22 cellular contexts compared by ENCODE assay signal in the genomic region with DNA sequence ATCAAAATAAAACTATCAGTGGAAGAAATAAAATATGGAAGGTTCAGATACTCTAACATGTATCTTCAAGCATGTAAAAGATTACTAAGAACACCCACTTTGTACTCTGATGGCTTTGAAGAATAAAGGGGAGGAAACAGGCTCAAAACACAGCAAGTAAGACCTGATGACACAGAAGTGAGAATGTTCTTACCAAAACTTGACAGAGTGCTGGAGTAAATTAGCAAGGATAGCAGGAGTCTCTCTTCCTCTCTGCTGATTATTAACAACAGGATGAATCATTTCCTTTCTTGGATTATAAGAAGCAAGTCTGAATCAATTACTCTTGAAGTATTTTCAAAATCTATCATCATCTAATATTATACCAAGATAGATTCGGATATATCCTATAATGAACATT. TPM values are rescaled to one million over a fixed set of nuclear protein-coding genes. Genes with fewer than 3 reads are reported as not detected.
DNase-seq lines count a peak whose midpoint lies in the region; ATAC-seq and TF ChIP-seq lines count a peak whose summit lies in the region.
"Had no signal": no experiment of that assay in that cellular context is flagged by ENCODE, and none has a peak within 500 bp of the region (broad histone marks: within the 10 kb centered on the region; RNA-seq: fewer than 3 reads in every experiment).

No MANE protein-coding gene starts in this region.

- H2BK20ac ChIP-seq in IMR-90 (ENCODE audit: low read depth, low read length): no peak overlapping the region

- no peak overlapping the region for H3K56ac ChIP-seq in IMR-90 (ENCODE audit: extremely low read depth, insufficient read depth, low read length)

- H2AK9ac ChIP-seq in IMR-90 (replicated peaks; ENCODE audit: low read depth, low read length, poor library complexity): no peak overlapping the region

- TF ChIP-seq RAD21 in IMR-90 (IDR thresholded peaks at IDR 0.05; ENCODE audit: low read length): no peak

- no peak overlapping the region for H3K4me2 ChIP-seq in IMR-90 (ENCODE audit: low read depth, low read length)

- H4K91ac ChIP-seq in IMR-90 (ENCODE audit: insufficient read depth, low read depth, low read length): no peak overlapping the region

- H3K4me3 ChIP-seq in A673 (ENCODE audit: low read depth, low read length, poor library complexity, severe bottlenecking) (no peak overlapping the region), IMR-90 (ENCODE audit: insufficient read depth, low read depth, low read length) (no peak overlapping the region), aorta (ENCODE audit: low read length in 2 of 2) (no peak overlapping the region)
- H3K4me3 ChIP-seq: lung, testis had no signal

- H3K27me3 ChIP-seq in A673 (replicated peaks; ENCODE audit: insufficient read depth, low read depth, low read length, poor library complexity) (no peaks in the 10 kb centered on the region), IMR-90 (ENCODE audit: control insufficient read depth, insufficient read depth, low read length) (no peaks in the 10 kb centered on the region), aorta (ENCODE audit: control insufficient read depth in 1 of 2, insufficient read depth in 2 of 2, low read length in 1 of 2) (no peaks in the 10 kb centered on the region)
- H3K27me3 ChIP-seq: testis had no signal

- H2BK5ac ChIP-seq in IMR-90 (ENCODE audit: low read depth, low read length, poor library complexity, severe bottlenecking): no peak overlapping the region

- H2AK5ac ChIP-seq in IMR-90 (ENCODE audit: low read depth, low read length): no peak overlapping the region

- no peak overlapping the region for H3K18ac ChIP-seq in IMR-90 (ENCODE audit: low read depth, low read length)

- H3K27ac ChIP-seq in A673 (ENCODE audit: low read depth, low read length, poor library complexity, severe bottlenecking) (peak overlapping the region; percentile 69), IMR-90 (ENCODE audit: insufficient read depth, low read length) (no peak overlapping the region), aorta (ENCODE audit: low read depth in 1 of 2, low read length in 2 of 2) (no peak overlapping the region)
- H3K27ac ChIP-seq: testis had no signal

- no peak overlapping the region for H3K4ac ChIP-seq in IMR-90 (ENCODE audit: low read depth, low read length)

- H3K4me1 Mint-ChIP-seq in stimulated activated naive B cell treated with anti-CD40 and anti-IgM and Interleukin-4, amounts not matched to agents 10 μg/mL and 1 μg/mL and 100 μg/mL, for 72 hours: peaks cover 4 to 9% of the 10 kb centered on the region in 2 donors

- H3K4me3 Mint-ChIP-seq in stimulated activated naive B cell treated with anti-CD40 and anti-IgM and Interleukin-4, amounts not matched to agents 10 μg/mL and 1 μg/mL and 100 μg/mL, for 72 hours: no peak overlapping the region
- H3K4me3 Mint-ChIP-seq: activated naive CD4-positive, alpha-beta T cell treated with anti-CD3 and anti-CD28 coated beads for 36 hours; CD14-positive monocyte; immature natural killer cell; naive thymus-derived CD8-positive, alpha-beta T cell had no signal

- WGBS in IMR-90 (ENCODE audit: extremely low coverage in 2 of 2, insufficient read length in 1 of 2), 2 experiments: no CpG with 5 or more reads among the region's 1 CpG
- WGBS in aorta, 2 donors: 52 to 97% methylated on average over 1 of the region's 1 CpG

- H4K20me1 ChIP-seq in IMR-90 (ENCODE audit: insufficient read depth, low read length): peaks cover 7% of the 10 kb centered on the region

- no peak overlapping the region; the same call in 1 of the 2 replicates for H3K9ac ChIP-seq in IMR-90 (ENCODE audit: low read depth, low read length)

- H3K9me3 ChIP-seq in A673 (ENCODE audit: low read depth, low read length, poor library complexity, severe bottlenecking): no peaks in the 10 kb centered on the region
- no peaks in the 10 kb centered on the region for H3K9me3 ChIP-seq in IMR-90 (ENCODE audit: control insufficient read depth, insufficient read depth, low read length)
- no peaks in the 10 kb centered on the region for H3K9me3 ChIP-seq in aorta (ENCODE audit: control insufficient read depth, low read length)
- H3K9me3 ChIP-seq: testis had no signal

- BruUV-seq in A673 (replicated peaks; lab: Mats Ljungman, UMichigan) (no TSS peak), IMR-90 (replicated peaks; lab: Mats Ljungman, UMichigan) (no TSS peak)

- H2AFZ ChIP-seq in IMR-90 (replicated peaks; ENCODE audit: low read length, poor library complexity): no peak overlapping the region

- H3K27ac Mint-ChIP-seq in stimulated activated naive B cell treated with anti-CD40 and anti-IgM and Interleukin-4, amounts not matched to agents 10 μg/mL and 1 μg/mL and 100 μg/mL, for 72 hours: no peak overlapping the region
- H3K27ac Mint-ChIP-seq: activated naive CD4-positive, alpha-beta T cell treated with anti-CD3 and anti-CD28 coated beads for 36 hours; CD14-positive monocyte; naive thymus-derived CD8-positive, alpha-beta T cell; progenitor cell of endocrine pancreas had no signal

- H3K79me1 ChIP-seq in IMR-90 (ENCODE audit: low read depth in 1 of 2, low read length in 2 of 2): peaks cover 6 to 36% of the 10 kb centered on the region in 2 experiments; a peak in 3 of 4 replicates

- peaks cover 6% of the 10 kb centered on the region; the same call in 1 of the 2 replicates for H3K9me1 ChIP-seq in IMR-90 (ENCODE audit: insufficient read depth, low read length)

- H3K36me3 ChIP-seq in A673 (ENCODE audit: insufficient read depth, low read length, poor library complexity, severe bottlenecking) (no peaks in the 10 kb centered on the region), IMR-90 (ENCODE audit: control insufficient read depth, insufficient read depth, low read length) (no peaks in the 10 kb centered on the region), aorta (ENCODE audit: control insufficient read depth in 1 of 2, insufficient read depth in 2 of 2, low read length in 1 of 2) (no peaks in the 10 kb centered on the region)

- H3K4me1 ChIP-seq in A673 (ENCODE audit: insufficient read depth, low read length, poor library complexity, severe bottlenecking) (peaks cover 58% of the 10 kb centered on the region), IMR-90 (ENCODE audit: control insufficient read depth, insufficient read depth, low read length) (peaks cover 14% of the 10 kb centered on the region), aorta (ENCODE audit: control insufficient read depth in 1 of 2, insufficient read depth in 2 of 2, low read length in 2 of 2) (peaks cover 0 to 1% of the 10 kb centered on the region in 2 donors)
- H3K4me1 ChIP-seq: testis had no signal

- CTCF ChIA-PET in A673 (lab: Charles Lee): no interaction called here
- CTCF ChIA-PET in IMR-90 (lab: Yijun Ruan, JAX): no interaction called here

- dilution Hi-C loops in IMR-90 (cut with HindIII; ENCODE audit: low sequenced_read_pairs, unreplicated experiment): no loop called here

- DNase-seq in A673 (ENCODE audit: low spot score) (peak; percentile 84), IMR-90 (peak; percentile 38), dermis blood vessel endothelial cell (peak; percentile 37), kidney tubule cell (ENCODE audit: low spot score) (peak; percentile 80), aorta (no peak), NCI-H446 (lab: John Stamatoyannopoulos, UW) (no peak), GF-D8 (lab: John Stamatoyannopoulos, UW) (no peak)
- DNase-seq in stimulated activated naive B cell treated with anti-CD40 and anti-IgM and Interleukin-4, amounts not matched to agents 10 μg/mL and 1 μg/mL and 100 μg/mL, for 72 hours: no peak
- DNase-seq: activated naive CD4-positive, alpha-beta T cell treated with anti-CD3 and anti-CD28 coated beads for 36 hours; cortex of kidney; head of caudate nucleus; immature natural killer cell; Kasumi-1; naive thymus-derived CD8-positive, alpha-beta T cell; NCI-H1417; NCI-H2171 treated with DMSO at 0.1 percent for 48 hours; NCI-H82; stimulated activated CD4-positive, alpha-beta T cell treated with anti-CD3 and anti-CD28 coated beads, Interleukin-12 subunit alpha, Interleukin-12 subunit beta, amount 100 ng/mL, for 4 hours; testis had no signal

- in situ Hi-C loops in IMR-90 (cut with MboI; ENCODE audit: low sequenced_read_pairs): no loop called here

- no peak overlapping the region for H4K8ac ChIP-seq in IMR-90 (ENCODE audit: low read depth in 2 of 2, low read length in 2 of 2)

- no peak for TF ChIP-seq POLR2A in IMR-90 (IDR thresholded peaks at IDR 0.05; ENCODE audit: low read depth, low read length)

- intact Hi-C loops in A673 (cut with micrococcal nuclease; ENCODE audit: unreplicated experiment) (no loop called here), IMR-90 (cut with micrococcal nuclease) (no loop called here), aorta (cut with DNase I) (no loop called here)

- no peak overlapping the region for H3K23ac ChIP-seq in IMR-90 (ENCODE audit: low read depth, low read length)

- no peaks in the 10 kb centered on the region for H3K9me3 Mint-ChIP-seq in stimulated activated naive B cell treated with anti-CD40 and anti-IgM and Interleukin-4, amounts not matched to agents 10 μg/mL and 1 μg/mL and 100 μg/mL, for 72 hours
- H3K9me3 Mint-ChIP-seq: activated naive CD4-positive, alpha-beta T cell treated with anti-CD3 and anti-CD28 coated beads for 36 hours; CD14-positive monocyte; immature natural killer cell had no signal

- H3K27me3 Mint-ChIP-seq in stimulated activated naive B cell treated with anti-CD40 and anti-IgM and Interleukin-4, amounts not matched to agents 10 μg/mL and 1 μg/mL and 100 μg/mL, for 72 hours: peaks cover 3 to 6% of the 10 kb centered on the region in 2 donors

- TF ChIP-seq CTCF in A673 (conservative IDR thresholded peaks at IDR 0.05; ENCODE audit: low read depth, low read length) (no peak), IMR-90 (conservative IDR thresholded peaks at IDR 0.05; ENCODE audit: low read depth, low read length) (no peak)

- H2BK15ac ChIP-seq in IMR-90 (ENCODE audit: low read depth, low read length): no peak overlapping the region

- H2BK120ac ChIP-seq in IMR-90 (ENCODE audit: low read depth, low read length): no peak overlapping the region

- no peak overlapping the region for H4K5ac ChIP-seq in IMR-90 (ENCODE audit: low read depth, low read length)

- ATAC-seq in IMR-90 (ENCODE audit: low read depth) (peak; percentile 27; the same call in 1 of the 2 replicates), aorta (ENCODE audit: low FRiP score) (no peak)
- no peak for ATAC-seq in stimulated activated naive B cell treated with anti-CD40 and anti-IgM and Interleukin-4, amounts not matched to agents 10 μg/mL and 1 μg/mL and 100 μg/mL, for 72 hours (replicated peaks)
- ATAC-seq: naive thymus-derived CD8-positive, alpha-beta T cell had no signal

- H3K14ac ChIP-seq in IMR-90 (replicated peaks; ENCODE audit: low read depth, low read length): no peak overlapping the region

- peaks cover 0 to 2% of the 10 kb centered on the region in 2 donors for H3K36me3 Mint-ChIP-seq in stimulated activated naive B cell treated with anti-CD40 and anti-IgM and Interleukin-4, amounts not matched to agents 10 μg/mL and 1 μg/mL and 100 μg/mL, for 72 hours
- H3K36me3 Mint-ChIP-seq: CD14-positive monocyte; immature natural killer cell; naive thymus-derived CD8-positive, alpha-beta T cell had no signal

- POLR2A ChIA-PET in A673 (lab: Charles Lee; ENCODE audit: low non-redundant PET): no interaction called here
- POLR2A ChIA-PET in IMR-90 (lab: Charles Lee; ENCODE audit: unreplicated experiment): no interaction called here

RNA-seq across cellular contexts. Expression of a gene that starts 47.5 kb away (rescaled TPM):
- total RNA-seq in A673 (2021) (52.6 and 58.7 TPM in 2 replicates), IMR-90 (2012; rRNA removed) (1.3 and 1.7 TPM in 2 replicates), dermis blood vessel endothelial cell (1.0 and 1.6 TPM in 2 replicates), aorta (10 to 100 TPM; 21.3 to 34.9 TPM)
- polyA plus RNA-seq in IMR-90 (2012; rRNA removed) (3.9 TPM in 2 replicates), aorta (1 to 10 TPM in 1 of 2 donors, under 1 TPM in 1; 0.50 to 1.2 TPM)
- polyA plus RNA-seq in IMR-90 (2012; cell fraction: cytosol; rRNA removed): 2.5 and 4.5 TPM in 2 replicates
- polyA plus RNA-seq in IMR-90 (2012; cell fraction: nucleus; rRNA removed; ENCODE audit: low replicate concordance): 5.9 and 9.0 TPM in 2 replicates
- total RNA-seq: naive thymus-derived CD8-positive, alpha-beta T cell had no signal
- polyA plus RNA-seq: CD14-positive monocyte; naive thymus-derived CD8-positive, alpha-beta T cell had no signal

Comparison
In these comparisons a context has a peak if more than half of its experiments do, and no peak if none do; other contexts are left out.
1. DNase-seq: peak in A673 (single experiment), IMR-90 (single experiment), dermis blood vessel endothelial cell (single experiment) and kidney tubule cell (single experiment); none in aorta (0 of 2), NCI-H446 (0 of 2), stimulated activated naive B cell treated with anti-CD40 and anti-IgM and Interleukin-4, amounts not matched to agents 10 μg/mL and 1 μg/mL and 100 μg/mL, for 72 hours (single experiment) and GF-D8 (single experiment).